1 cellular context compared by ENCODE assay signal in the genomic region with DNA sequence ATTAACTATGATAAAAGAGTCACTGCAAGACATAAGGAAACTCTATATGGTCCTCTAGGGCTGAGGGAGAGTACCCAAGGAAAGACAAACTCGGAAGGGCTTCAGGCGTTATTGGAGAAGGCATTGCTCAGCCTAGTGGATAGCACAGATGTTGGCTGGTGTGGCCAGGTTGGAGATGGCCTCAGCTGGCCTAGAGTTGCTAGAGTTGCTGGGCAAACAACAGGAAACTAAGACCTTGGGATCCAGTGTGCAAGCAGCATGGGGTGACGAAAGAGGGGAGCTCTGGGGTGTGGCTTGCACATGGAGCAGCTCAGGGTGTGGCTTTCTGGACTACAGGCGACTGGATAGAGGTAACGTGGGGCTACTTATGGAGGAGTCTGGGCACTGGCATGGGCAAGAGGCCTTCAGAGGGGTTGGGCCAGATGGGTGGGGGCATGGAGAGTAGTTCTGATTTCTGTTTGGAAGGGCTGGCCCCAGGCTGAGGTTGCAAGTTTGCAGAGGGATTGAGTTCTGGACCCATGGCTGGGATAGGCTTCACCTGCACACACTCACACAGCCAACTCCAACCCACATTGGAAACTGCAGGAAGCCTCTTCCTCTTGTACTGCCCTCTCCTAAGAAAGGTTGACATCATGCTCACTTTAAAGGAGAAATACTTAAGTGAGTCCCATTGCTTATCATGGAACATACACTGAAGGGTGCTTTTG.
TF ChIP-seq lines count a peak whose summit lies in the region.

No MANE protein-coding gene starts in this region.

TF ChIP-seq in HepG2, 621 proteins besides CTCF, POLR2A, EP300 and RAD21 (continued from another document and continues in another):
- TF ChIP-seq, protein P1, sequence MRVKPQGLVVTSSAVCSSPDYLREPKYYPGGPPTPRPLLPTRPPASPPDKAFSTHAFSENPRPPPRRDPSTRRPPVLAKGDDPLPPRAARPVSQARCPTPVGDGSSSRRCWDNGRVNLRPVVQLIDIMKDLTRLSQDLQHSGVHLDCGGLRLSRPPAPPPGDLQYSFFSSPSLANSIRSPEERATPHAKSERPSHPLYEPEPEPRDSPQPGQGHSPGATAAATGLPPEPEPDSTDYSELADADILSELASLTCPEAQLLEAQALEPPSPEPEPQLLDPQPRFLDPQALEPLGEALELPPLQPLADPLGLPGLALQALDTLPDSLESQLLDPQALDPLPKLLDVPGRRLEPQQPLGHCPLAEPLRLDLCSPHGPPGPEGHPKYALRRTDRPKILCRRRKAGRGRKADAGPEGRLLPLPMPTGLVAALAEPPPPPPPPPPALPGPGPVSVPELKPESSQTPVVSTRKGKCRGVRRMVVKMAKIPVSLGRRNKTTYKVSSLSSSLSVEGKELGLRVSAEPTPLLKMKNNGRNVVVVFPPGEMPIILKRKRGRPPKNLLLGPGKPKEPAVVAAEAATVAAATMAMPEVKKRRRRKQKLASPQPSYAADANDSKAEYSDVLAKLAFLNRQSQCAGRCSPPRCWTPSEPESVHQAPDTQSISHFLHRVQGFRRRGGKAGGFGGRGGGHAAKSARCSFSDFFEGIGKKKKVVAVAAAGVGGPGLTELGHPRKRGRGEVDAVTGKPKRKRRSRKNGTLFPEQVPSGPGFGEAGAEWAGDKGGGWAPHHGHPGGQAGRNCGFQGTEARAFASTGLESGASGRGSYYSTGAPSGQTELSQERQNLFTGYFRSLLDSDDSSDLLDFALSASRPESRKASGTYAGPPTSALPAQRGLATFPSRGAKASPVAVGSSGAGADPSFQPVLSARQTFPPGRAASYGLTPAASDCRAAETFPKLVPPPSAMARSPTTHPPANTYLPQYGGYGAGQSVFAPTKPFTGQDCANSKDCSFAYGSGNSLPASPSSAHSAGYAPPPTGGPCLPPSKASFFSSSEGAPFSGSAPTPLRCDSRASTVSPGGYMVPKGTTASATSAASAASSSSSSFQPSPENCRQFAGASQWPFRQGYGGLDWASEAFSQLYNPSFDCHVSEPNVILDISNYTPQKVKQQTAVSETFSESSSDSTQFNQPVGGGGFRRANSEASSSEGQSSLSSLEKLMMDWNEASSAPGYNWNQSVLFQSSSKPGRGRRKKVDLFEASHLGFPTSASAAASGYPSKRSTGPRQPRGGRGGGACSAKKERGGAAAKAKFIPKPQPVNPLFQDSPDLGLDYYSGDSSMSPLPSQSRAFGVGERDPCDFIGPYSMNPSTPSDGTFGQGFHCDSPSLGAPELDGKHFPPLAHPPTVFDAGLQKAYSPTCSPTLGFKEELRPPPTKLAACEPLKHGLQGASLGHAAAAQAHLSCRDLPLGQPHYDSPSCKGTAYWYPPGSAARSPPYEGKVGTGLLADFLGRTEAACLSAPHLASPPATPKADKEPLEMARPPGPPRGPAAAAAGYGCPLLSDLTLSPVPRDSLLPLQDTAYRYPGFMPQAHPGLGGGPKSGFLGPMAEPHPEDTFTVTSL (CRISPR knock-in tag; IDR thresholded peaks at IDR 0.05; ENCODE audit: borderline replicate concordance): no peak
- TF ChIP-seq MTA3 (CRISPR knock-in tag; IDR thresholded peaks at IDR 0.05) (no peak), POGZ (CRISPR knock-in tag; IDR thresholded peaks at IDR 0.05) (no peak), TMF1 (CRISPR knock-in tag; IDR thresholded peaks at IDR 0.05; ENCODE audit: low read depth) (peak; percentile 78; the same call in 1 of the 2 replicates), NR2F6 (IDR thresholded peaks at IDR 0.05) (no peak; the same call in 1 of the 2 replicates), NR2F6 (CRISPR knock-in tag; IDR thresholded peaks at IDR 0.05) (no peak; the same call in 1 of the 2 replicates), MXD4 (CRISPR knock-in tag; IDR thresholded peaks at IDR 0.05) (no peak), ZNF850 (CRISPR knock-in tag; conservative IDR thresholded peaks at IDR 0.05) (no peak), ZNF282 (IDR thresholded peaks at IDR 0.05; ENCODE audit: partially characterized antibody) (no peak), POLR2AphosphoS2 (IDR thresholded peaks at IDR 0.05; ENCODE audit: low read depth, low read length) (no peak), RELA (CRISPR knock-in tag; IDR thresholded peaks at IDR 0.05) (no peak), GLI4 (CRISPR knock-in tag; IDR thresholded peaks at IDR 0.05; ENCODE audit: borderline replicate concordance) (no peak), NKX3-1 (CRISPR knock-in tag; IDR thresholded peaks at IDR 0.05) (no peak), ZBTB3 (CRISPR knock-in tag; IDR thresholded peaks at IDR 0.05; ENCODE audit: borderline replicate concordance, low read depth) (no peak), ATF1 (CRISPR knock-in tag; IDR thresholded peaks at IDR 0.05) (no peak), KDM3A (CRISPR knock-in tag; IDR thresholded peaks at IDR 0.05; ENCODE audit: low read depth) (no peak), ZFX (CRISPR knock-in tag; IDR thresholded peaks at IDR 0.05; ENCODE audit: low read depth) (peak; percentile 38), ZNF713 (CRISPR knock-in tag; IDR thresholded peaks at IDR 0.05) (no peak; the same call in 1 of the 2 replicates), KDM4B (CRISPR knock-in tag; IDR thresholded peaks at IDR 0.05) (no peak), MED1 (CRISPR knock-in tag; IDR thresholded peaks at IDR 0.05) (peak; percentile 40), MED8 (CRISPR knock-in tag; IDR thresholded peaks at IDR 0.05; ENCODE audit: insufficient replicate concordance) (no peak), ARNT2 (CRISPR knock-in tag; IDR thresholded peaks at IDR 0.05; ENCODE audit: low read depth) (no peak), ZNF615 (CRISPR knock-in tag; IDR thresholded peaks at IDR 0.05; ENCODE audit: borderline replicate concordance) (no peak), TOPORS (CRISPR knock-in tag; IDR thresholded peaks at IDR 0.05) (no peak), NCOA1 (CRISPR knock-in tag; IDR thresholded peaks at IDR 0.05) (no peak), ZNF234 (CRISPR knock-in tag; conservative IDR thresholded peaks at IDR 0.05) (no peak)
- TF ChIP-seq, protein P2, sequence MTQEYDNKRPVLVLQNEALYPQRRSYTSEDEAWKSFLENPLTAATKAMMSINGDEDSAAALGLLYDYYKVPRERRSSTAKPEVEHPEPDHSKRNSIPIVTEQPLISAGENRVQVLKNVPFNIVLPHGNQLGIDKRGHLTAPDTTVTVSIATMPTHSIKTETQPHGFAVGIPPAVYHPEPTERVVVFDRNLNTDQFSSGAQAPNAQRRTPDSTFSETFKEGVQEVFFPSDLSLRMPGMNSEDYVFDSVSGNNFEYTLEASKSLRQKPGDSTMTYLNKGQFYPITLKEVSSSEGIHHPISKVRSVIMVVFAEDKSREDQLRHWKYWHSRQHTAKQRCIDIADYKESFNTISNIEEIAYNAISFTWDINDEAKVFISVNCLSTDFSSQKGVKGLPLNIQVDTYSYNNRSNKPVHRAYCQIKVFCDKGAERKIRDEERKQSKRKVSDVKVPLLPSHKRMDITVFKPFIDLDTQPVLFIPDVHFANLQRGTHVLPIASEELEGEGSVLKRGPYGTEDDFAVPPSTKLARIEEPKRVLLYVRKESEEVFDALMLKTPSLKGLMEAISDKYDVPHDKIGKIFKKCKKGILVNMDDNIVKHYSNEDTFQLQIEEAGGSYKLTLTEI (CRISPR knock-in tag; conservative IDR thresholded peaks at IDR 0.05): no peak
- TF ChIP-seq, protein P3, sequence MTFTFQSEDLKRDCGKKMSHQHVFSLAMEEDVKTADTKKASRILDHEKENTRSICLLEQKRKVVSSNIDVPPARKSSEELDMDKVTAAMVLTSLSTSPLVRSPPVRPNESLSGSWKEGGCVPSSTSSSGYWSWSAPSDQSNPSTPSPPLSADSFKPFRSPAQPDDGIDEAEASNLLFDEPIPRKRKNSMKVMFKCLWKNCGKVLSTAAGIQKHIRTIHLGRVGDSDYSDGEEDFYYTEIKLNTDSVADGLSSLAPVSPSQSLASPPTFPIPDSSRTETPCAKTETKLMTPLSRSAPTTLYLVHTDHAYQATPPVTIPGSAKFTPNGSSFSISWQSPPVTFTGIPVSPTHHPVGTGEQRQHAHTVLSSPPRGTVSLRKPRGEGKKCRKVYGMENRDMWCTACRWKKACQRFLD (CRISPR knock-in tag; IDR thresholded peaks at IDR 0.05; ENCODE audit: borderline replicate concordance): no peak
- TF ChIP-seq, protein P4, sequence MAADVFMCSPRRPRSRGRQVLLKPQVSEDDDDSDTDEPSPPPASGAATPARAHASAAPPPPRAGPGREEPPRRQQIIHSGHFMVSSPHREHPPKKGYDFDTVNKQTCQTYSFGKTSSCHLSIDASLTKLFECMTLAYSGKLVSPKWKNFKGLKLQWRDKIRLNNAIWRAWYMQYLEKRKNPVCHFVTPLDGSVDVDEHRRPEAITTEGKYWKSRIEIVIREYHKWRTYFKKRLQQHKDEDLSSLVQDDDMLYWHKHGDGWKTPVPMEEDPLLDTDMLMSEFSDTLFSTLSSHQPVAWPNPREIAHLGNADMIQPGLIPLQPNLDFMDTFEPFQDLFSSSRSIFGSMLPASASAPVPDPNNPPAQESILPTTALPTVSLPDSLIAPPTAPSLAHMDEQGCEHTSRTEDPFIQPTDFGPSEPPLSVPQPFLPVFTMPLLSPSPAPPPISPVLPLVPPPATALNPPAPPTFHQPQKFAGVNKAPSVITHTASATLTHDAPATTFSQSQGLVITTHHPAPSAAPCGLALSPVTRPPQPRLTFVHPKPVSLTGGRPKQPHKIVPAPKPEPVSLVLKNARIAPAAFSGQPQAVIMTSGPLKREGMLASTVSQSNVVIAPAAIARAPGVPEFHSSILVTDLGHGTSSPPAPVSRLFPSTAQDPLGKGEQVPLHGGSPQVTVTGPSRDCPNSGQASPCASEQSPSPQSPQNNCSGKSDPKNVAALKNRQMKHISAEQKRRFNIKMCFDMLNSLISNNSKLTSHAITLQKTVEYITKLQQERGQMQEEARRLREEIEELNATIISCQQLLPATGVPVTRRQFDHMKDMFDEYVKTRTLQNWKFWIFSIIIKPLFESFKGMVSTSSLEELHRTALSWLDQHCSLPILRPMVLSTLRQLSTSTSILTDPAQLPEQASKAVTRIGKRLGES (CRISPR knock-in tag; IDR thresholded peaks at IDR 0.05; ENCODE audit: borderline replicate concordance): no peak
- TF ChIP-seq, protein P5, sequence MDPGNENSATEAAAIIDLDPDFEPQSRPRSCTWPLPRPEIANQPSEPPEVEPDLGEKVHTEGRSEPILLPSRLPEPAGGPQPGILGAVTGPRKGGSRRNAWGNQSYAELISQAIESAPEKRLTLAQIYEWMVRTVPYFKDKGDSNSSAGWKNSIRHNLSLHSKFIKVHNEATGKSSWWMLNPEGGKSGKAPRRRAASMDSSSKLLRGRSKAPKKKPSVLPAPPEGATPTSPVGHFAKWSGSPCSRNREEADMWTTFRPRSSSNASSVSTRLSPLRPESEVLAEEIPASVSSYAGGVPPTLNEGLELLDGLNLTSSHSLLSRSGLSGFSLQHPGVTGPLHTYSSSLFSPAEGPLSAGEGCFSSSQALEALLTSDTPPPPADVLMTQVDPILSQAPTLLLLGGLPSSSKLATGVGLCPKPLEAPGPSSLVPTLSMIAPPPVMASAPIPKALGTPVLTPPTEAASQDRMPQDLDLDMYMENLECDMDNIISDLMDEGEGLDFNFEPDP (CRISPR knock-in tag; conservative IDR thresholded peaks at IDR 0.05): no peak
- TF ChIP-seq, protein P6, sequence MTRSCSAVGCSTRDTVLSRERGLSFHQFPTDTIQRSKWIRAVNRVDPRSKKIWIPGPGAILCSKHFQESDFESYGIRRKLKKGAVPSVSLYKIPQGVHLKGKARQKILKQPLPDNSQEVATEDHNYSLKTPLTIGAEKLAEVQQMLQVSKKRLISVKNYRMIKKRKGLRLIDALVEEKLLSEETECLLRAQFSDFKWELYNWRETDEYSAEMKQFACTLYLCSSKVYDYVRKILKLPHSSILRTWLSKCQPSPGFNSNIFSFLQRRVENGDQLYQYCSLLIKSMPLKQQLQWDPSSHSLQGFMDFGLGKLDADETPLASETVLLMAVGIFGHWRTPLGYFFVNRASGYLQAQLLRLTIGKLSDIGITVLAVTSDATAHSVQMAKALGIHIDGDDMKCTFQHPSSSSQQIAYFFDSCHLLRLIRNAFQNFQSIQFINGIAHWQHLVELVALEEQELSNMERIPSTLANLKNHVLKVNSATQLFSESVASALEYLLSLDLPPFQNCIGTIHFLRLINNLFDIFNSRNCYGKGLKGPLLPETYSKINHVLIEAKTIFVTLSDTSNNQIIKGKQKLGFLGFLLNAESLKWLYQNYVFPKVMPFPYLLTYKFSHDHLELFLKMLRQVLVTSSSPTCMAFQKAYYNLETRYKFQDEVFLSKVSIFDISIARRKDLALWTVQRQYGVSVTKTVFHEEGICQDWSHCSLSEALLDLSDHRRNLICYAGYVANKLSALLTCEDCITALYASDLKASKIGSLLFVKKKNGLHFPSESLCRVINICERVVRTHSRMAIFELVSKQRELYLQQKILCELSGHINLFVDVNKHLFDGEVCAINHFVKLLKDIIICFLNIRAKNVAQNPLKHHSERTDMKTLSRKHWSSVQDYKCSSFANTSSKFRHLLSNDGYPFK (CRISPR knock-in tag; IDR thresholded peaks at IDR 0.05; ENCODE audit: borderline replicate concordance): no peak
- TF ChIP-seq, protein P7, sequence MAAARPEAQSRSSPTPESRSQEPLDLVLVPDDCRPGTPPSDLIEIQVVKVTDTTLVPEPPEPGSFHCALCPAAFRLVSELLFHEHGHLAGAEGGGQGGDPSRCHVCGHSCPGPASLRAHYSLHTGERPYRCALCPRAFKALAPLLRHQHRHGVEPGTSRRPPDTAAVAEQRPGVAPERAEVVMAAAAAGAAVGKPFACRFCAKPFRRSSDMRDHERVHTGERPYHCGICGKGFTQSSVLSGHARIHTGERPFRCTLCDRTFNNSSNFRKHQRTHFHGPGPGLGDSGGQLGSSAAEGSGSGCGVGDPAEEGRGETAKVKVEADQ (CRISPR knock-in tag; IDR thresholded peaks at IDR 0.05; ENCODE audit: borderline replicate concordance): peak; percentile 87
- TF ChIP-seq, protein P8, sequence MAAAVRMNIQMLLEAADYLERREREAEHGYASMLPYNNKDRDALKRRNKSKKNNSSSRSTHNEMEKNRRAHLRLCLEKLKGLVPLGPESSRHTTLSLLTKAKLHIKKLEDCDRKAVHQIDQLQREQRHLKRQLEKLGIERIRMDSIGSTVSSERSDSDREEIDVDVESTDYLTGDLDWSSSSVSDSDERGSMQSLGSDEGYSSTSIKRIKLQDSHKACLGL (CRISPR knock-in tag; IDR thresholded peaks at IDR 0.05): no peak
- TF ChIP-seq, protein P9, sequence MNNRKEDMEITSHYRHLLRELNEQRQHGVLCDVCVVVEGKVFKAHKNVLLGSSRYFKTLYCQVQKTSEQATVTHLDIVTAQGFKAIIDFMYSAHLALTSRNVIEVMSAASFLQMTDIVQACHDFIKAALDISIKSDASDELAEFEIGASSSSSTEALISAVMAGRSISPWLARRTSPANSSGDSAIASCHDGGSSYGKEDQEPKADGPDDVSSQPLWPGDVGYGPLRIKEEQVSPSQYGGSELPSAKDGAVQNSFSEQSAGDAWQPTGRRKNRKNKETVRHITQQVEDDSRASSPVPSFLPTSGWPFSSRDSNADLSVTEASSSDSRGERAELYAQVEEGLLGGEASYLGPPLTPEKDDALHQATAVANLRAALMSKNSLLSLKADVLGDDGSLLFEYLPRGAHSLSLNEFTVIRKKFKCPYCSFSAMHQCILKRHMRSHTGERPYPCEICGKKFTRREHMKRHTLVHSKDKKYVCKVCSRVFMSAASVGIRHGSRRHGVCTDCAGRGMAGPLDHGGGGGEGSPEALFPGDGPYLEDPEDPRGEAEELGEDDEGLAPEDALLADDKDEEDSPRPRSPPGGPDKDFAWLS (CRISPR knock-in tag; IDR thresholded peaks at IDR 0.05; ENCODE audit: borderline replicate concordance): no peak
- TF ChIP-seq, protein P10, sequence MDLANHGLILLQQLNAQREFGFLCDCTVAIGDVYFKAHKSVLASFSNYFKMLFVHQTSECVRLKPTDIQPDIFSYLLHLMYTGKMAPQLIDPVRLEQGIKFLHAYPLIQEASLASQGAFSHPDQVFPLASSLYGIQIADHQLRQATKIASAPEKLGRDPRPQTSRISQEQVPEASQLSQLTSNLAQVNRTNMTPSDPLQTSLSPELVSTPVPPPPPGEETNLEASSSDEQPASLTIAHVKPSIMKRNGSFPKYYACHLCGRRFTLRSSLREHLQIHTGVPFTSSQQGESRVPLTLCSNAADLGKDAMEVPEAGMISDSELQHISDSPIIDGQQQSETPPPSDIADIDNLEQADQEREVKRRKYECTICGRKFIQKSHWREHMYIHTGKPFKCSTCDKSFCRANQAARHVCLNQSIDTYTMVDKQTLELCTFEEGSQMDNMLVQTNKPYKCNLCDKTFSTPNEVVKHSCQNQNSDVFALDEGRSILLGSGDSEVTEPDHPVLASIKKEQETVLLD (CRISPR knock-in tag; IDR thresholded peaks at IDR 0.05; ENCODE audit: low read depth): 0 out of 2 replicates have a peak, but pooled peaks have one; percentile 7
